ENCODE assay signal across 11 cellular contexts in genomic region chr1:7149080-7149838, GRCh38.
DNase-seq lines count a peak whose midpoint lies in the region; ATAC-seq and TF ChIP-seq lines count a peak whose summit lies in the region.
"Had no signal": no experiment of that assay in that cellular context is flagged by ENCODE, and none has a peak within 500 bp of the region (broad histone marks: within the 10 kb centered on the region; RNA-seq: fewer than 3 reads in every experiment).

No MANE protein-coding gene starts in this region.

- H3K4me1 ChIP-seq in lung (ENCODE audit: control insufficient read depth in 2 of 2, insufficient read depth in 2 of 2, low read length in 2 of 2) (peaks cover 0 to 5% of the 10 kb centered on the region in 2 donors), upper lobe of left lung (peaks cover 0 to 7% (median 3%) of the 10 kb centered on the region in 4 donors)

- H3K9me3 ChIP-seq in lung (ENCODE audit: control insufficient read depth in 2 of 2, insufficient read depth in 1 of 2, low read length in 1 of 2) (no peaks in the 10 kb centered on the region), upper lobe of left lung (no peaks in the 10 kb centered on the region)

- ATAC-seq in lung (ENCODE audit: insufficient read depth, low FRiP score) (no peak), upper lobe of left lung (ENCODE audit: low FRiP score in 2 of 2) (no peak), HG03025 (IDR thresholded peaks at IDR 0.05; ENCODE audit: low FRiP score, unreplicated experiment) (no peak)
- ATAC-seq in natural killer cell treated with Interleukin-12 subunit alpha and Interleukin-12 subunit beta and Interleukin-15 and Interleukin-18, amount 100 ng/mL, for 72 hours: no peak

- WGBS in lung, 2 donors: 39 to 49% methylated on average over 31 of the region's 31 CpGs
- 31 to 42% methylated on average over 9 to 31 of the region's 31 CpGs for WGBS in upper lobe of left lung, 2 donors

- TF ChIP-seq CTCF in fibroblast of pulmonary artery (IDR thresholded peaks at IDR 0.05; ENCODE audit: low read length, missing control alignments): no peak
- no peak for TF ChIP-seq CTCF in lung (IDR thresholded peaks at IDR 0.05; ENCODE audit: control extremely low read depth, extremely low read depth)
- TF ChIP-seq CTCF in upper lobe of left lung (IDR thresholded peaks at IDR 0.05): no peak

- H3K4me3 ChIP-seq in fibroblast of pulmonary artery (replicated peaks; ENCODE audit: low read depth, low read length) (no peak overlapping the region), lung (no peak overlapping the region), upper lobe of left lung (peak overlapping the region in 1 of 4 donors; percentile 10)

- TF ChIP-seq POLR2A in upper lobe of left lung (IDR thresholded peaks at IDR 0.05): no peak

- H3K36me3 Mint-ChIP-seq in natural killer cell treated with Interleukin-12 subunit alpha and Interleukin-12 subunit beta and Interleukin-15 and Interleukin-18, amount 100 ng/mL, for 72 hours: no peaks in the 10 kb centered on the region

- no peaks in the 10 kb centered on the region for H3K27me3 Mint-ChIP-seq in natural killer cell treated with Interleukin-12 subunit alpha and Interleukin-12 subunit beta and Interleukin-15 and Interleukin-18, amount 100 ng/mL, for 72 hours

- no peak overlapping the region for H3K27ac Mint-ChIP-seq in natural killer cell treated with Interleukin-12 subunit alpha and Interleukin-12 subunit beta and Interleukin-15 and Interleukin-18, amount 100 ng/mL, for 72 hours

- no peak overlapping the region for H3K4me3 Mint-ChIP-seq in natural killer cell treated with Interleukin-12 subunit alpha and Interleukin-12 subunit beta and Interleukin-15 and Interleukin-18, amount 100 ng/mL, for 72 hours

- no peak for TF ChIP-seq EP300 in upper lobe of left lung (IDR thresholded peaks at IDR 0.05)

- DNase-seq in NCI-H2171 treated with DMSO at 0.1 percent for 48 hours (lab: John Stamatoyannopoulos, UW) (peak; percentile 77), fibroblast of pulmonary artery (ENCODE audit: low read depth) (peak; percentile 3), lung (ENCODE audit: low spot score) (peak; percentile 59), upper lobe of left lung (peak; percentile 75 to 87), HCEC 1CT (no peak), SK-N-DZ (ENCODE audit: low spot score) (no peak)
- no peak for DNase-seq in natural killer cell treated with Interleukin-12 subunit alpha and Interleukin-12 subunit beta and Interleukin-15 and Interleukin-18, amount 100 ng/mL, for 72 hours (ENCODE audit: low spot score)
- DNase-seq: DMS 273 treated with DMSO at 0.1 percent for 48 hours, NCI-H1105, T1000 had no signal

- H3K27me3 ChIP-seq in lung (ENCODE audit: control insufficient read depth, insufficient read depth) (no peaks in the 10 kb centered on the region), upper lobe of left lung (no peaks in the 10 kb centered on the region)

- H3K9me3 Mint-ChIP-seq in natural killer cell treated with Interleukin-12 subunit alpha and Interleukin-12 subunit beta and Interleukin-15 and Interleukin-18, amount 100 ng/mL, for 72 hours: no peaks in the 10 kb centered on the region

- H3K4me1 Mint-ChIP-seq in natural killer cell treated with Interleukin-12 subunit alpha and Interleukin-12 subunit beta and Interleukin-15 and Interleukin-18, amount 100 ng/mL, for 72 hours (ENCODE audit: low read depth in 2 of 2): no peaks in the 10 kb centered on the region

- H3K27ac ChIP-seq in lung (ENCODE audit: low read depth in 1 of 2, low read length in 1 of 2) (peak overlapping the region in 1 of 2 donors; percentile 20), upper lobe of left lung (peak overlapping the region in 2 of 4 donors; percentile 1 to 48)

- H3K36me3 ChIP-seq in lung (ENCODE audit: control insufficient read depth in 2 of 2, insufficient read depth in 2 of 2, low read length in 2 of 2) (no peaks in the 10 kb centered on the region), upper lobe of left lung (no peaks in the 10 kb centered on the region)

Comparison
In these comparisons a context has a peak if more than half of its experiments do, and no peak if none do; other contexts are left out.
1. DNase-seq: peak in NCI-H2171 treated with DMSO at 0.1 percent for 48 hours (single experiment), fibroblast of pulmonary artery (single experiment), lung (single experiment) and upper lobe of left lung (2 of 2); none in natural killer cell treated with Interleukin-12 subunit alpha and Interleukin-12 subunit beta and Interleukin-15 and Interleukin-18, amount 100 ng/mL, for 72 hours (single experiment), HCEC 1CT (single experiment) and SK-N-DZ (single experiment).